12 cellular contexts compared by ENCODE assay signal in the genomic region with DNA sequence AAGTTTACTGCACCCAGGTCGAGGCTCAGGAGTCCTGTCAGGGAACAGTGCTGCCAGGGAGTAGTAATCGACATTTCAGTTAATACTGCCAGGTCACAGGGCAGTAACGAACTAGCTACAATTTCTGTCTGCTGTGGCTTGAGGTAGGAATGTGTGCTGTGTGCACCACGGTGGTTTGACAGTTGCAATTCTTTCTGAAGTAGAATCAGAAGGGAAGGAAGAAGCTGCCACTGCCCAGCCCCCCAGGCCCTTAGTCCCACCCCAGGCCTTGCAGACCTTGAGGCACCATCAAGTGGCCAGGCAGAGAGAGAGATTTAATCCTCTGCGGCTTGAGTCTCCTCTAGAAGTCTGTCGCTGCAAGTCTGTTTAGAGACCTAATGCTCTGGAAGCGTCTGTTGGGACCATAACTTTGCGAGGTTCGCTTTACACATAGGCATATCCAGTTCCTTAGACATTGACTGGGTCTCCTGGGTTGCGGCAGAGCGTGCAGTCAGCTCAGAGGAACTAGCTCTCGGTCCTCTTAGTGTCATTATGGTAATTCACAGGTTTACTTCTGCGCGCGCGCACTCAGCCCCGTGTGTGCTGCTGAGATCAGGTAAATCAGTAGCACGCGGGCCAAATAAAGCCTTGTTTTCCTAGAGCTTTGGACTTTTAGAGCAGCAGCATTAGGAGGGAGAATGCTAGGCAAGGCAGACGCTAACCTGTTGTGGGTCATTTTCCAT. TPM values are rescaled to one million over a fixed set of nuclear protein-coding genes. Genes with fewer than 3 reads are reported as not detected.
DNase-seq lines count a peak whose midpoint lies in the region; ATAC-seq and TF ChIP-seq lines count a peak whose summit lies in the region.
"Had no signal": no experiment of that assay in that cellular context is flagged by ENCODE, and none has a peak within 500 bp of the region (broad histone marks: within the 10 kb centered on the region; RNA-seq: fewer than 3 reads in every experiment).

No MANE protein-coding gene starts in this region.

- no peaks in the 10 kb centered on the region for H3K9me3 ChIP-seq in iPS-15b (ENCODE audit: control insufficient read depth, insufficient read depth, low read length)
- H3K9me3 ChIP-seq in BE2C, result no peaks in the 10 kb centered on the region

- H3K9ac ChIP-seq in iPS-15b (ENCODE audit: low read depth, low read length), result no peak overlapping the region

- H3K4me1 ChIP-seq in iPS-15b (ENCODE audit: control insufficient read depth, insufficient read depth, low read length) (peaks cover 13% of the 10 kb centered on the region), BE2C (no peaks in the 10 kb centered on the region)

- TF ChIP-seq CTCF in BE2C (IDR thresholded peaks at IDR 0.05; ENCODE audit: low read depth, low read length), result no peak

- H3K36me3 ChIP-seq in iPS-15b (ENCODE audit: control insufficient read depth, insufficient read depth, low read length), result no peaks in the 10 kb centered on the region
- H3K36me3 ChIP-seq in BE2C, result no peaks in the 10 kb centered on the region
- H3K36me3 ChIP-seq: stomach had no signal

- H3K27me3 ChIP-seq in iPS-15b (ENCODE audit: control insufficient read depth, insufficient read depth, low read length) (peaks cover 96% of the 10 kb centered on the region), BE2C (peaks cover 91% of the 10 kb centered on the region)

- ATAC-seq in GM18870 (IDR thresholded peaks at IDR 0.05; ENCODE audit: unreplicated experiment), result no peak
- ATAC-seq: activated CD8-positive, alpha-beta memory T cell treated with anti-CD3 and anti-CD28 coated beads, Interleukin-2, amount 10 ng/mL, durations not matched to agents 7 days and 5 days had no signal

- peak overlapping the region; percentile 14 for H3K4me3 ChIP-seq in iPS-15b (ENCODE audit: low read depth, low read length)
- H3K4me3 ChIP-seq in BE2C (ENCODE audit: low read depth, low read length), result no peak overlapping the region
- H3K4me3 ChIP-seq: stomach had no signal

- DNase-seq in COLO668 (lab: John Stamatoyannopoulos, UW; ENCODE audit: unreplicated experiment) (peak; percentile 89), MV-4-11 (lab: John Stamatoyannopoulos, UW) (peak; percentile 27), NCI-H510A (lab: John Stamatoyannopoulos, UW) (peak; percentile 81), kidney tubule cell (ENCODE audit: low spot score) (no peak), SKM-1 (lab: John Stamatoyannopoulos, UW; ENCODE audit: unreplicated experiment) (no peak), BE2C (no peak)
- DNase-seq: ACHN; activated CD8-positive, alpha-beta memory T cell treated with anti-CD3 and anti-CD28 coated beads, Interleukin-2, amount 10 ng/mL, durations not matched to agents 7 days and 5 days; activated naive CD4-positive, alpha-beta T cell treated with Interleukin-2 at 50 U/mL for 16 hours; stomach had no signal

RNA-seq across cellular contexts. Expression of gene NKX2-1, which starts 9.8 kb away (rescaled TPM):
- not detected for polyA plus RNA-seq in BE2C (2012; ENCODE audit: insufficient read depth, insufficient read length, low read depth)
- polyA plus RNA-seq: stomach had no signal

Comparison
In these comparisons a context has a peak if more than half of its experiments do, and no peak if none do; other contexts are left out.
1. DNase-seq: peak in COLO668 (single experiment), MV-4-11 (single experiment) and NCI-H510A (single experiment); none in kidney tubule cell (single experiment), SKM-1 (single experiment) and BE2C (single experiment).